Comparison of ENCODE assay signal across 8 cellular contexts in the genomic region with DNA sequence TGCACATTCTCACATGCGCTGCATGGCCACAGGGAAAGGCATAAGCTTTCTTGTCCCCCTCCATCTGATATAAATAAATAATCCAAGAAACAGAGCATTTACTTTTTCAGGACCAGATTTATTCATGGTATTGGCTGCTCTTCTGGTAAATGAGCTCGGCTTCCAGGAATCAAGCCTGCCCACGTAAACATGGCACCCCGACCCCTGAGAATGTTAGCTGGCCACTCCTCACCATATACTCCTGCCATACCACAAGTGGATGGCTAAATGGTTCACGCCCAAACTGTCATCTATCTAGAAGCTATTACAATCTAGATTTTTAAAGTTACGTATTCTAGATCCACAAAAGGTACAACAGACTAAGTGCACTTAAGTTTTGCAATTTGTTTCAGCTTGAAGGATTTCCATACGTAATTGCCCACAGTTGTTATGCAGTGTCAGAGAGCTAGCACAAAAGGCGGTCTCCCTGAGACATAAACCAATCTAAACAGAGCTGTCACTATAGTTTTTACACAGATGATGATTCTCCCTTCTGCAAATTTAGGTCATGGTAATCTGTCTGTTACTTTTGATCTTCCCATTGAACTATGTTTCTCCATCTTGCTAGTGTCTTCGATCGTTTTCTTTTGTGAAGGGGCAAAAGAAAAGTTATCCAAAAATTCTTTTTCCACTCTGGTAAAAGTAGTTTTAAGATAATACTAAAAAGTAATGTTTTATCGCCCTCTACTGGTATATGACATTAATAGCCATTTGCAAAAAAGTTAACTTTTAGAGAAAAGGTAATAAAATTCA. TPM values are rescaled to one million over a fixed set of nuclear protein-coding genes. Genes with fewer than 3 reads are reported as not detected.
DNase-seq lines count a peak whose midpoint lies in the region; ATAC-seq and TF ChIP-seq lines count a peak whose summit lies in the region.

No MANE protein-coding gene starts in this region.

- DNase-seq in A673 (ENCODE audit: low spot score): peak; percentile 69
- DNase-seq in GM13976 (ENCODE audit: low spot score): peak; percentile 42
- peak; percentile 75 for DNase-seq in OCI-M1 (lab: John Stamatoyannopoulos, UW)
- DNase-seq in epidermal melanocyte (ENCODE audit: insufficient read length, low spot score): peak; percentile 45

- H3K79me2 ChIP-seq in parathyroid adenoma: no peaks in the 10 kb centered on the region

- H3K4me3 ChIP-seq in A673 (ENCODE audit: low read depth, low read length, poor library complexity, severe bottlenecking) (no peak overlapping the region), parathyroid adenoma (ENCODE audit: low read depth, low read length) (no peak overlapping the region)

- no peaks in the 10 kb centered on the region for H3K36me3 ChIP-seq in A673 (ENCODE audit: insufficient read depth, low read length, poor library complexity, severe bottlenecking)
- H3K36me3 ChIP-seq in parathyroid adenoma (ENCODE audit: control insufficient read depth, insufficient read depth, low read length): no peaks in the 10 kb centered on the region

- intact Hi-C loops in A673 (cut with micrococcal nuclease; ENCODE audit: unreplicated experiment): loop anchor here (2.0 to 5.0 kb wide), 4 partner anchors 614 to 998 kb away; no protein-coding TSS in a partner anchor

- H3K4me1 ChIP-seq in A673 (ENCODE audit: insufficient read depth, low read length, poor library complexity, severe bottlenecking) (no peaks in the 10 kb centered on the region), parathyroid adenoma (no peaks in the 10 kb centered on the region)

- H3K9ac ChIP-seq in parathyroid adenoma: no peak overlapping the region

- H3K4me2 ChIP-seq in parathyroid adenoma (ENCODE audit: low read length): no peak overlapping the region

- H3K9me3 ChIP-seq in A673 (ENCODE audit: low read depth, low read length, poor library complexity, severe bottlenecking): no peaks in the 10 kb centered on the region
- H3K9me3 ChIP-seq in parathyroid adenoma (ENCODE audit: control insufficient read depth, low read length): no peaks in the 10 kb centered on the region

- no TSS peak for BruUV-seq in A673 (replicated peaks; lab: Mats Ljungman, UMichigan)

- no peak overlapping the region for H3K27ac ChIP-seq in A673 (ENCODE audit: low read depth, low read length, poor library complexity, severe bottlenecking)
- H3K27ac ChIP-seq in parathyroid adenoma: no peak overlapping the region

- TF ChIP-seq CTCF in A673 (conservative IDR thresholded peaks at IDR 0.05; ENCODE audit: low read depth, low read length) (peak; percentile 64), GM13976 (IDR thresholded peaks at IDR 0.05; ENCODE audit: borderline replicate concordance, control extremely low read depth, extremely low read depth, insufficient read depth, missing control alignments) (no peak), parathyroid adenoma (IDR thresholded peaks at IDR 0.05) (peak; percentile 53)

- POLR2A ChIA-PET in A673 (lab: Charles Lee; ENCODE audit: low non-redundant PET): no interaction called here

- CTCF ChIA-PET in A673 (lab: Charles Lee): interaction anchor here (0.7 to 1.6 kb wide), 6 partner anchors 14 to 1631 kb away, joined by 3 to 4 read pairs (median 3); no protein-coding TSS in a partner anchor

- ATAC-seq in HG03521 (IDR thresholded peaks at IDR 0.05; ENCODE audit: unreplicated experiment) (no peak), GM21526 (IDR thresholded peaks at IDR 0.05; ENCODE audit: low FRiP score, unreplicated experiment) (no peak), GM21381 (IDR thresholded peaks at IDR 0.05; ENCODE audit: unreplicated experiment) (no peak)

- no peak overlapping the region for H2AFZ ChIP-seq in parathyroid adenoma

- H3K27me3 ChIP-seq in A673 (replicated peaks; ENCODE audit: insufficient read depth, low read depth, low read length, poor library complexity): no peaks in the 10 kb centered on the region
- H3K27me3 ChIP-seq in parathyroid adenoma (ENCODE audit: control insufficient read depth, insufficient read depth, low read length): no peaks in the 10 kb centered on the region

- in situ Hi-C loops in GM13976 (cut with MboI; ENCODE audit: low sequenced_read_pairs, unreplicated experiment): loop anchor here (10.0 to 25.0 kb wide), 3 partner anchors 620 to 1008 kb away; no protein-coding TSS in a partner anchor

RNA-seq across cellular contexts. Expression of a gene that starts 16.2 kb away (rescaled TPM):
- 2.9 and 3.0 TPM in 2 replicates for total RNA-seq in A673 (2021)
